Comparison of ENCODE assay signal across 18 cellular contexts in the genomic region with DNA sequence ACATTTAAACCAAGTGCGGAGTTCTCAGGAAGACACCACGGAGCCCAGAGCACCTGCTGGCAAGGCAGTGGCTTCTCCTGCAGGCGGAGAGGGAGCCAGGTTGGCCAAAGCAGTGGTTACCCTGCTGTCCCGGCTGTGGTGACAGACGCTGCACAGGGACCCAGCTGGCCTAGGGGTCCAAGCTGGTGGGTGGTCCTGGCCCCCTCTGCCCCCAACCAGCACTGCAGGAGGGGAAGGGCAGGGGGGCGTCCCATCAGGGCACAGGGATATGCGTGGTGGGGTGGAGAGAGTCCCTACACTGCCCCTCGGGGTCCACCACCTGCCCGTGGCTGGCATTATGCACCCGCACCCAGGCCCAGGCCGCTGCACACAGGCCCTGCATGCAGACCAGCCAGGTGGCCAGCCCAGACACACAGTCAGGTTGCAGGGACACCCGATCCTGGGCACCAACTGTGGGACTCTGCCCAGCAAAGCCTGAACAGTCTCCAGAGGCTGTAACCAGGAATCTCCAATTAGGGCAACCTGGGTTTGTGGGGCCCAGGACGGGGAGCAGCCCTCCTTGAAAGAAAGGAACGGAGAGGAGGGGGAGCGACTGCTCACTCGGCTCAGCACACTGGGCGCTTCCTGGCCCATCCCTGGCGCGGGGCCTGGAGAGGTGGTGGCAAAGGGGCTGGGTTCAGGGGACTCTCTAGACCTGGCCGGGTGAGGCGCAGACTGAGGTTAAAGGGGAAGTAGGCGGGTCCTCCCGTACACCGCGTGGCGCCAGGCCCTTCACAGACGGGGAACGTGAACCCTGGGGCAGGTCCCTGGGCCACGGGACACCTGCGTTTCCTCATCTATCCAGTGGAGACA. TPM values are rescaled to one million over a fixed set of nuclear protein-coding genes. Genes with fewer than 3 reads are reported as not detected.
DNase-seq lines count a peak whose midpoint lies in the region; ATAC-seq and TF ChIP-seq lines count a peak whose summit lies in the region.
"Had no signal": no experiment of that assay in that cellular context is flagged by ENCODE, and none has a peak within 500 bp of the region (broad histone marks: within the 10 kb centered on the region; RNA-seq: fewer than 3 reads in every experiment).

No MANE protein-coding gene starts in this region.

- H3K27ac ChIP-seq in HEK293 (ENCODE audit: extremely low read depth, low read depth, low read length) (no peak overlapping the region), cingulate gyrus (ENCODE audit: low read depth, low read length) (peak overlapping the region; percentile 29), neuronal stem cell (replicated peaks; ENCODE audit: low read length) (no peak overlapping the region), vagina (no peak overlapping the region), lower lobe of right lung (no peak overlapping the region)
- H3K27ac ChIP-seq: ascending aorta, esophagus muscularis mucosa had no signal

- TF ChIP-seq CTCF in HEK293 (tag by site-specific recombination; IDR thresholded peaks at IDR 0.05) (no peak), vagina (IDR thresholded peaks at IDR 0.05) (no peak), lower lobe of right lung (IDR thresholded peaks at IDR 0.05) (no peak)

- peaks cover 0 to 54% of the 10 kb centered on the region in 2 experiments; a peak in 1 of 3 replicates for H3K36me3 ChIP-seq in HEK293 (ENCODE audit: control insufficient read depth in 2 of 2, insufficient read depth in 1 of 2, low read length in 2 of 2)
- H3K36me3 ChIP-seq in neuronal stem cell (replicated peaks in 1 of 2; ENCODE audit: control insufficient read depth in 2 of 2, insufficient read depth in 2 of 2, low read length in 2 of 2), result peaks cover 4 to 8% of the 10 kb centered on the region in 2 donors
- H3K36me3 ChIP-seq in vagina, result peaks cover 0 to 12% of the 10 kb centered on the region in 2 donors
- H3K36me3 ChIP-seq in lower lobe of right lung, result peaks cover 44% of the 10 kb centered on the region

- H2BK120ac ChIP-seq in neuronal stem cell (ENCODE audit: low read depth, low read length), result no peak overlapping the region

- H3K27me3 ChIP-seq in neuronal stem cell (ENCODE audit: control insufficient read depth in 3 of 3, insufficient read depth in 3 of 3, low read depth in 1 of 3, low read length in 3 of 3) (no peaks in the 10 kb centered on the region), vagina (no peaks in the 10 kb centered on the region), lower lobe of right lung (ENCODE audit: low read depth) (no peaks in the 10 kb centered on the region)
- H3K27me3 ChIP-seq: ascending aorta, esophagus muscularis mucosa, heart left ventricle had no signal

- H4K91ac ChIP-seq in neuronal stem cell (ENCODE audit: low read depth, low read length, poor library complexity), result peak overlapping the region; percentile 30

- DNase-seq in CD1c-positive myeloid dendritic cell (ENCODE audit: extremely low spot score), result peak; percentile 33
- no peak for DNase-seq in neuronal stem cell (ENCODE audit: low spot score)
- DNase-seq in vagina (ENCODE audit: extremely low spot score in 2 of 2), result no peak
- DNase-seq in ureter (ENCODE audit: low spot score), result no peak
- DNase-seq in lower lobe of right lung, result no peak
- DNase-seq in COR-L47 (lab: John Stamatoyannopoulos, UW), result no peak
- DNase-seq: activated effector memory CD4-positive, alpha-beta T cell treated with anti-CD3 and anti-CD28 coated beads, Interleukin-2, amount 50 U/mL, for 16 hours; AML-193; DMS153; NCI-H2029; NCI-H69; T-cell had no signal

- no peak overlapping the region for H3K4ac ChIP-seq in neuronal stem cell (ENCODE audit: low read length)

- ATAC-seq in lower lobe of right lung, result no peak
- ATAC-seq: heart left ventricle, T-cell, WTC11 had no signal

- H3K4me2 ChIP-seq in neuronal stem cell (ENCODE audit: insufficient read depth, low read length, poor library complexity, severe bottlenecking), result no peak overlapping the region

- intact Hi-C loops in vagina (cut with DNase I), result no loop called here
- intact Hi-C loops in lower lobe of right lung (cut with DNase I), result no loop called here

- no peak overlapping the region for H3K14ac ChIP-seq in neuronal stem cell (ENCODE audit: low read length)

- CTCF ChIA-PET in HEK293 (lab: Yijun Ruan, JAX), result interaction anchor here (0.9 to 1.1 kb wide), 2 partner anchors 81 to 82 kb away, joined by 3 read pairs; no protein-coding TSS in a partner anchor

- WGBS in neuronal stem cell (ENCODE audit: extremely low coverage in 2 of 2, insufficient read length in 2 of 2, insufficient replicate concordance in 1 of 2), 2 donors, result no CpG with 5 or more reads among the region's 30 CpGs

- H3K18ac ChIP-seq in neuronal stem cell (ENCODE audit: low read length), result peak overlapping the region; percentile 80

- no peak for TF ChIP-seq POLR2A in vagina (IDR thresholded peaks at IDR 0.05)

- POLR2A ChIA-PET in HEK293 (lab: Yijun Ruan, JAX), result no interaction called here

- peak overlapping the region; percentile 80 for H3K23ac ChIP-seq in neuronal stem cell (ENCODE audit: low read depth, low read length, poor library complexity)

- no peak overlapping the region for H2AFZ ChIP-seq in neuronal stem cell (ENCODE audit: low read length)

- peak overlapping the region; percentile 97 for H2BK5ac ChIP-seq in neuronal stem cell (ENCODE audit: low read length)

- H3K9me3 ChIP-seq in HEK293 (ENCODE audit: control insufficient read depth, insufficient read depth, low read depth, low read length), result no peaks in the 10 kb centered on the region
- no peaks in the 10 kb centered on the region for H3K9me3 ChIP-seq in neuronal stem cell (replicated peaks in 1 of 2; ENCODE audit: control insufficient read depth in 2 of 2, insufficient read depth in 1 of 2, low read depth in 1 of 2, low read length in 2 of 2)
- no peaks in the 10 kb centered on the region for H3K9me3 ChIP-seq in vagina
- no peaks in the 10 kb centered on the region for H3K9me3 ChIP-seq in lower lobe of right lung
- H3K9me3 ChIP-seq: ascending aorta, esophagus muscularis mucosa, heart left ventricle had no signal

- H3K4me1 ChIP-seq in HEK293 (ENCODE audit: control insufficient read depth, insufficient read depth, low read length) (peaks cover 8% of the 10 kb centered on the region), neuronal stem cell (ENCODE audit: control insufficient read depth in 2 of 2, insufficient read depth in 1 of 2, low read depth in 1 of 2, low read length in 2 of 2) (peaks cover 21 to 22% of the 10 kb centered on the region in 2 donors), vagina (peaks cover 43% of the 10 kb centered on the region), lower lobe of right lung (peaks cover 56% of the 10 kb centered on the region)

- peak overlapping the region; percentile 58 for H2BK12ac ChIP-seq in neuronal stem cell (ENCODE audit: low read length)

- H3K4me3 ChIP-seq in HEK293 (ENCODE audit: low read depth, low read length) (no peak overlapping the region), neuronal stem cell (ENCODE audit: low read length in 2 of 2) (no peak overlapping the region), vagina (no peak overlapping the region), lower lobe of right lung (no peak overlapping the region)
- H3K4me3 ChIP-seq: ascending aorta, esophagus muscularis mucosa, heart left ventricle had no signal

- peak overlapping the region; percentile 49 for H2BK15ac ChIP-seq in neuronal stem cell (ENCODE audit: low read length)

- no peak overlapping the region for H4K8ac ChIP-seq in neuronal stem cell (ENCODE audit: low read depth, low read length)

- peak overlapping the region; percentile 30 for H3K9ac ChIP-seq in neuronal stem cell (ENCODE audit: low read depth, low read length, poor library complexity)

- peaks cover 12% of the 10 kb centered on the region for H3K79me1 ChIP-seq in neuronal stem cell (ENCODE audit: low read depth, low read length)

- H2AK5ac ChIP-seq in neuronal stem cell (ENCODE audit: low read depth, low read length), result peak overlapping the region; percentile 72

TF ChIP-seq in HEK293, 187 proteins besides CTCF, POLR2A, EP300 and RAD21:
- TF ChIP-seq ZNF513 (tag by site-specific recombination; IDR thresholded peaks at IDR 0.05) (no peak), ZSCAN16 (tag by site-specific recombination; IDR thresholded peaks at IDR 0.05) (no peak), ZIC2 (tag by site-specific recombination; IDR thresholded peaks at IDR 0.05) (peak; percentile 55; the same call in 1 of the 2 replicates), GLIS2 (tag by site-specific recombination; IDR thresholded peaks at IDR 0.05) (peak; percentile 26)
- TF ChIP-seq, protein P1, sequence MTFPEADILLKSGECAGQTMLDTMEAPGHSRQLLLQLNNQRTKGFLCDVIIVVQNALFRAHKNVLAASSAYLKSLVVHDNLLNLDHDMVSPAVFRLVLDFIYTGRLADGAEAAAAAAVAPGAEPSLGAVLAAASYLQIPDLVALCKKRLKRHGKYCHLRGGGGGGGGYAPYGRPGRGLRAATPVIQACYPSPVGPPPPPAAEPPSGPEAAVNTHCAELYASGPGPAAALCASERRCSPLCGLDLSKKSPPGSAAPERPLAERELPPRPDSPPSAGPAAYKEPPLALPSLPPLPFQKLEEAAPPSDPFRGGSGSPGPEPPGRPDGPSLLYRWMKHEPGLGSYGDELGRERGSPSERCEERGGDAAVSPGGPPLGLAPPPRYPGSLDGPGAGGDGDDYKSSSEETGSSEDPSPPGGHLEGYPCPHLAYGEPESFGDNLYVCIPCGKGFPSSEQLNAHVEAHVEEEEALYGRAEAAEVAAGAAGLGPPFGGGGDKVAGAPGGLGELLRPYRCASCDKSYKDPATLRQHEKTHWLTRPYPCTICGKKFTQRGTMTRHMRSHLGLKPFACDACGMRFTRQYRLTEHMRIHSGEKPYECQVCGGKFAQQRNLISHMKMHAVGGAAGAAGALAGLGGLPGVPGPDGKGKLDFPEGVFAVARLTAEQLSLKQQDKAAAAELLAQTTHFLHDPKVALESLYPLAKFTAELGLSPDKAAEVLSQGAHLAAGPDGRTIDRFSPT (tag by site-specific recombination; IDR thresholded peaks at IDR 0.05), result 0 out of 2 replicates have a peak, but pooled peaks have one; percentile 14
TF ChIP-seq in HEK293: peak in this region for 3.

RNA-seq across cellular contexts. Expression of gene NACC2, which starts 46.3 kb away (rescaled TPM):
- polyA plus RNA-seq in neuronal stem cell (2013, experiment 1 of 2), result 4.9 TPM
- polyA plus RNA-seq in neuronal stem cell (2013, experiment 2 of 2), result 5.0 TPM
- total RNA-seq in vagina, result 21.1 TPM
- 36.0 TPM for total RNA-seq in ureter
- 27.0 TPM for total RNA-seq in lower lobe of right lung
